Comparison of ENCODE assay signal across 1 cellular context in the genomic region with DNA sequence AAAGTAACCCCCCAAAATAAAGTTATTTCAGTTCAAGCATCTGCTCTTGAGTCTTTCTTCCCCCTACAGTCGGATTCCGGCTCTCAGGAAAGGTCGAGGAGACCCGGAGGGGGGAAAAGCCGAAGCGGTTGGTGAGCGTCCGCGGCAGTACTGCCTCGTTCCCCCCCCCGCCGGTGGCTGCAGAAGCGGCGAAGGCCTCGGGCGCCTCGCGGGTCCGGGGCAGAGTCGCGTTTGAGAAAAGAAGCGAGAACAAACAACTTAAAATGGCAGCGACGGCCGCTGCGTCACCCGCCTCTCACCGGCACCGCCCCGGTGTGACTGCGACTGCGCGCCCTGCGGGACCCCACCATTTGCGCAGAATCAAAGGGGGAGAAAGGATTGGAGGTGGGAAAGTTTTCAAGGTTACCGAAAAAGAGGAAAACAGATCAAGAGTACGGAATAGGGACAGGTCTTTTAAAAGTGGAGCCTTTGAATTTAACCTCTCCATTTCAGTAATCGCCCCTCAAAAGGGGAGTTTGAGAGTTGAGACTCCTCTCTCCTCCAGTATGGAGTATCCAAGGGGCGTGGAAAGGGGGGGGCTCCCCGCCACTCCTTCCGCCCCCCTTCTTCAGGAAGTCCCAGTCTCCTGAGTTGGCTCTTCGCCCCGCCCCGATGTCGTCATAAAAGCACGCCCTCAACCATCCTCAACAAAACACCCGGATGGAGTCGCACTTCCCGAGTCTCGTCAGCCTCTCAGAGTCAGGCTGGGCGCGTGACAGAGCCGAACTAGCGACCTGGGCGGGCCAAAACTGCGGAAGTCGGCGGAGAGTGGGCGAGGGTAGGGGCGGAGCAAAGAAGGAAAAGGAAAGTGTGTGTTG.
TF ChIP-seq lines count a peak whose summit lies in the region.

No MANE protein-coding gene starts in this region.

TF ChIP-seq in HepG2, 621 proteins besides CTCF, POLR2A, EP300 and RAD21 (continued from another document and continues in another):
- TF ChIP-seq TFDP2 (CRISPR knock-in tag; IDR thresholded peaks at IDR 0.05): no peak; the same call in none of the 2 replicates
- TF ChIP-seq, protein P1, sequence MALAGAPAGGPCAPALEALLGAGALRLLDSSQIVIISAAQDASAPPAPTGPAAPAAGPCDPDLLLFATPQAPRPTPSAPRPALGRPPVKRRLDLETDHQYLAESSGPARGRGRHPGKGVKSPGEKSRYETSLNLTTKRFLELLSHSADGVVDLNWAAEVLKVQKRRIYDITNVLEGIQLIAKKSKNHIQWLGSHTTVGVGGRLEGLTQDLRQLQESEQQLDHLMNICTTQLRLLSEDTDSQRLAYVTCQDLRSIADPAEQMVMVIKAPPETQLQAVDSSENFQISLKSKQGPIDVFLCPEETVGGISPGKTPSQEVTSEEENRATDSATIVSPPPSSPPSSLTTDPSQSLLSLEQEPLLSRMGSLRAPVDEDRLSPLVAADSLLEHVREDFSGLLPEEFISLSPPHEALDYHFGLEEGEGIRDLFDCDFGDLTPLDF (CRISPR knock-in tag; IDR thresholded peaks at IDR 0.05): peak; percentile 62
- TF ChIP-seq MTA3 (CRISPR knock-in tag; IDR thresholded peaks at IDR 0.05): no peak
- TF ChIP-seq, protein P2, sequence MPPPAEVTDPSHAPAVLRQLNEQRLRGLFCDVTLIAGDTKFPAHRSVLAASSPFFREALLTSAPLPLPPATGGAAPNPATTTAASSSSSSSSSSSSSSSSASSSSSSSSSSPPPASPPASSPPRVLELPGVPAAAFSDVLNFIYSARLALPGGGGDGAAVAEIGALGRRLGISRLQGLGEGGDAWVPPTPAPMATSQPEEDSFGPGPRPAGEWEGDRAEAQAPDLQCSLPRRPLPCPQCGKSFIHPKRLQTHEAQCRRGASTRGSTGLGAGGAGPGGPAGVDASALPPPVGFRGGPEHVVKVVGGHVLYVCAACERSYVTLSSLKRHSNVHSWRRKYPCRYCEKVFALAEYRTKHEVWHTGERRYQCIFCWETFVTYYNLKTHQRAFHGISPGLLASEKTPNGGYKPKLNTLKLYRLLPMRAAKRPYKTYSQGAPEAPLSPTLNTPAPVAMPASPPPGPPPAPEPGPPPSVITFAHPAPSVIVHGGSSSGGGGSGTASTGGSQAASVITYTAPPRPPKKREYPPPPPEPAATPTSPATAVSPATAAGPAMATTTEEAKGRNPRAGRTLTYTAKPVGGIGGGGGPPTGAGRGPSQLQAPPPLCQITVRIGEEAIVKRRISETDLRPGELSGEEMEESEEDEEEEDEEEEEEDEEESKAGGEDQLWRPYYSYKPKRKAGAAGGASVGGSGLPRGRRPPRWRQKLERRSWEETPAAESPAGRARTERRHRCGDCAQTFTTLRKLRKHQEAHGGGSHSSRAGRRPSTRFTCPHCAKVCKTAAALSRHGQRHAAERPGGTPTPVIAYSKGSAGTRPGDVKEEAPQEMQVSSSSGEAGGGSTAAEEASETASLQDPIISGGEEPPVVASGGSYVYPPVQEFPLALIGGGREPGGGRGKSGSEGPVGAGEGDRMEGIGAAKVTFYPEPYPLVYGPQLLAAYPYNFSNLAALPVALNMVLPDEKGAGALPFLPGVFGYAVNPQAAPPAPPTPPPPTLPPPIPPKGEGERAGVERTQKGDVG (CRISPR knock-in tag; IDR thresholded peaks at IDR 0.05; ENCODE audit: borderline replicate concordance): peak; percentile 76; the same call in 1 of the 2 replicates
- TF ChIP-seq, protein P3, sequence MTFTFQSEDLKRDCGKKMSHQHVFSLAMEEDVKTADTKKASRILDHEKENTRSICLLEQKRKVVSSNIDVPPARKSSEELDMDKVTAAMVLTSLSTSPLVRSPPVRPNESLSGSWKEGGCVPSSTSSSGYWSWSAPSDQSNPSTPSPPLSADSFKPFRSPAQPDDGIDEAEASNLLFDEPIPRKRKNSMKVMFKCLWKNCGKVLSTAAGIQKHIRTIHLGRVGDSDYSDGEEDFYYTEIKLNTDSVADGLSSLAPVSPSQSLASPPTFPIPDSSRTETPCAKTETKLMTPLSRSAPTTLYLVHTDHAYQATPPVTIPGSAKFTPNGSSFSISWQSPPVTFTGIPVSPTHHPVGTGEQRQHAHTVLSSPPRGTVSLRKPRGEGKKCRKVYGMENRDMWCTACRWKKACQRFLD (CRISPR knock-in tag; IDR thresholded peaks at IDR 0.05; ENCODE audit: borderline replicate concordance): peak; percentile 89; the same call in 1 of the 2 replicates
- TF ChIP-seq, protein P4, sequence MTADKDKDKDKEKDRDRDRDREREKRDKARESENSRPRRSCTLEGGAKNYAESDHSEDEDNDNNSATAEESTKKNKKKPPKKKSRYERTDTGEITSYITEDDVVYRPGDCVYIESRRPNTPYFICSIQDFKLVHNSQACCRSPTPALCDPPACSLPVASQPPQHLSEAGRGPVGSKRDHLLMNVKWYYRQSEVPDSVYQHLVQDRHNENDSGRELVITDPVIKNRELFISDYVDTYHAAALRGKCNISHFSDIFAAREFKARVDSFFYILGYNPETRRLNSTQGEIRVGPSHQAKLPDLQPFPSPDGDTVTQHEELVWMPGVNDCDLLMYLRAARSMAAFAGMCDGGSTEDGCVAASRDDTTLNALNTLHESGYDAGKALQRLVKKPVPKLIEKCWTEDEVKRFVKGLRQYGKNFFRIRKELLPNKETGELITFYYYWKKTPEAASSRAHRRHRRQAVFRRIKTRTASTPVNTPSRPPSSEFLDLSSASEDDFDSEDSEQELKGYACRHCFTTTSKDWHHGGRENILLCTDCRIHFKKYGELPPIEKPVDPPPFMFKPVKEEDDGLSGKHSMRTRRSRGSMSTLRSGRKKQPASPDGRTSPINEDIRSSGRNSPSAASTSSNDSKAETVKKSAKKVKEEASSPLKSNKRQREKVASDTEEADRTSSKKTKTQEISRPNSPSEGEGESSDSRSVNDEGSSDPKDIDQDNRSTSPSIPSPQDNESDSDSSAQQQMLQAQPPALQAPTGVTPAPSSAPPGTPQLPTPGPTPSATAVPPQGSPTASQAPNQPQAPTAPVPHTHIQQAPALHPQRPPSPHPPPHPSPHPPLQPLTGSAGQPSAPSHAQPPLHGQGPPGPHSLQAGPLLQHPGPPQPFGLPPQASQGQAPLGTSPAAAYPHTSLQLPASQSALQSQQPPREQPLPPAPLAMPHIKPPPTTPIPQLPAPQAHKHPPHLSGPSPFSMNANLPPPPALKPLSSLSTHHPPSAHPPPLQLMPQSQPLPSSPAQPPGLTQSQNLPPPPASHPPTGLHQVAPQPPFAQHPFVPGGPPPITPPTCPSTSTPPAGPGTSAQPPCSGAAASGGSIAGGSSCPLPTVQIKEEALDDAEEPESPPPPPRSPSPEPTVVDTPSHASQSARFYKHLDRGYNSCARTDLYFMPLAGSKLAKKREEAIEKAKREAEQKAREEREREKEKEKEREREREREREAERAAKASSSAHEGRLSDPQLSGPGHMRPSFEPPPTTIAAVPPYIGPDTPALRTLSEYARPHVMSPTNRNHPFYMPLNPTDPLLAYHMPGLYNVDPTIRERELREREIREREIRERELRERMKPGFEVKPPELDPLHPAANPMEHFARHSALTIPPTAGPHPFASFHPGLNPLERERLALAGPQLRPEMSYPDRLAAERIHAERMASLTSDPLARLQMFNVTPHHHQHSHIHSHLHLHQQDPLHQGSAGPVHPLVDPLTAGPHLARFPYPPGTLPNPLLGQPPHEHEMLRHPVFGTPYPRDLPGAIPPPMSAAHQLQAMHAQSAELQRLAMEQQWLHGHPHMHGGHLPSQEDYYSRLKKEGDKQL (CRISPR knock-in tag; IDR thresholded peaks at IDR 0.05; ENCODE audit: low read depth): no peak
- TF ChIP-seq, protein P5, sequence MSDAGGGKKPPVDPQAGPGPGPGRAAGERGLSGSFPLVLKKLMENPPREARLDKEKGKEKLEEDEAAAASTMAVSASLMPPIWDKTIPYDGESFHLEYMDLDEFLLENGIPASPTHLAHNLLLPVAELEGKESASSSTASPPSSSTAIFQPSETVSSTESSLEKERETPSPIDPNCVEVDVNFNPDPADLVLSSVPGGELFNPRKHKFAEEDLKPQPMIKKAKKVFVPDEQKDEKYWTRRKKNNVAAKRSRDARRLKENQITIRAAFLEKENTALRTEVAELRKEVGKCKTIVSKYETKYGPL (CRISPR knock-in tag; IDR thresholded peaks at IDR 0.05): peak; percentile 44
- TF ChIP-seq, protein P6, sequence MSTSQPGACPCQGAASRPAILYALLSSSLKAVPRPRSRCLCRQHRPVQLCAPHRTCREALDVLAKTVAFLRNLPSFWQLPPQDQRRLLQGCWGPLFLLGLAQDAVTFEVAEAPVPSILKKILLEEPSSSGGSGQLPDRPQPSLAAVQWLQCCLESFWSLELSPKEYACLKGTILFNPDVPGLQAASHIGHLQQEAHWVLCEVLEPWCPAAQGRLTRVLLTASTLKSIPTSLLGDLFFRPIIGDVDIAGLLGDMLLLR (CRISPR knock-in tag; IDR thresholded peaks at IDR 0.05): no peak
- no peak for TF ChIP-seq TRIM24 (CRISPR knock-in tag; IDR thresholded peaks at IDR 0.05)
- TF ChIP-seq NR2F6 (IDR thresholded peaks at IDR 0.05): no peak
- TF ChIP-seq NR2F6 (CRISPR knock-in tag; IDR thresholded peaks at IDR 0.05): peak; percentile 9; the same call in 1 of the 2 replicates
- peak; percentile 85 for TF ChIP-seq ZNF317 (CRISPR knock-in tag; IDR thresholded peaks at IDR 0.05)
- no peak for TF ChIP-seq RXRA (CRISPR knock-in tag; IDR thresholded peaks at IDR 0.05)
- peak; percentile 72 for TF ChIP-seq ZNF160 (CRISPR knock-in tag; IDR thresholded peaks at IDR 0.05)
- peak; percentile 92; the same call in 1 of the 2 replicates for TF ChIP-seq MYNN (CRISPR knock-in tag; IDR thresholded peaks at IDR 0.05; ENCODE audit: low read depth)
- peak; percentile 29; the same call in 1 of the 2 replicates for TF ChIP-seq IRF9 (CRISPR knock-in tag; IDR thresholded peaks at IDR 0.05; ENCODE audit: borderline replicate concordance)
- TF ChIP-seq DMTF1 (CRISPR knock-in tag; IDR thresholded peaks at IDR 0.05): peak; percentile 99
- TF ChIP-seq CCAR2 (optimal IDR thresholded peaks at IDR 0.05; ENCODE audit: low read depth, low read length): peak; percentile 31
- TF ChIP-seq FOXK1 (CRISPR knock-in tag; IDR thresholded peaks at IDR 0.05; ENCODE audit: borderline replicate concordance, low read depth): peak; percentile 93; the same call in 1 of the 2 replicates
- TF ChIP-seq, protein P7, sequence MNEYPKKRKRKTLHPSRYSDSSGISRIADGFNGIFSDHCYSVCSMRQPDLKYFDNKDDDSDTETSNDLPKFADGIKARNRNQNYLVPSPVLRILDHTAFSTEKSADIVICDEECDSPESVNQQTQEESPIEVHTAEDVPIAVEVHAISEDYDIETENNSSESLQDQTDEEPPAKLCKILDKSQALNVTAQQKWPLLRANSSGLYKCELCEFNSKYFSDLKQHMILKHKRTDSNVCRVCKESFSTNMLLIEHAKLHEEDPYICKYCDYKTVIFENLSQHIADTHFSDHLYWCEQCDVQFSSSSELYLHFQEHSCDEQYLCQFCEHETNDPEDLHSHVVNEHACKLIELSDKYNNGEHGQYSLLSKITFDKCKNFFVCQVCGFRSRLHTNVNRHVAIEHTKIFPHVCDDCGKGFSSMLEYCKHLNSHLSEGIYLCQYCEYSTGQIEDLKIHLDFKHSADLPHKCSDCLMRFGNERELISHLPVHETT (CRISPR knock-in tag; conservative IDR thresholded peaks at IDR 0.05): no peak; the same call in none of the 2 replicates
- TF ChIP-seq MAF1 (CRISPR knock-in tag; IDR thresholded peaks at IDR 0.05; ENCODE audit: borderline replicate concordance): peak; percentile 83; the same call in 1 of the 2 replicates
- TF ChIP-seq ZNF790 (CRISPR knock-in tag; IDR thresholded peaks at IDR 0.05; ENCODE audit: borderline replicate concordance): peak; percentile 84
- TF ChIP-seq ZFX (CRISPR knock-in tag; IDR thresholded peaks at IDR 0.05; ENCODE audit: low read depth): peak; percentile 78
- no peak for TF ChIP-seq ZNF83 (CRISPR knock-in tag; IDR thresholded peaks at IDR 0.05; ENCODE audit: borderline replicate concordance)
- TF ChIP-seq ZNF34 (CRISPR knock-in tag; IDR thresholded peaks at IDR 0.05; ENCODE audit: borderline replicate concordance): no peak; the same call in 1 of the 2 replicates
